In the genomic region with DNA sequence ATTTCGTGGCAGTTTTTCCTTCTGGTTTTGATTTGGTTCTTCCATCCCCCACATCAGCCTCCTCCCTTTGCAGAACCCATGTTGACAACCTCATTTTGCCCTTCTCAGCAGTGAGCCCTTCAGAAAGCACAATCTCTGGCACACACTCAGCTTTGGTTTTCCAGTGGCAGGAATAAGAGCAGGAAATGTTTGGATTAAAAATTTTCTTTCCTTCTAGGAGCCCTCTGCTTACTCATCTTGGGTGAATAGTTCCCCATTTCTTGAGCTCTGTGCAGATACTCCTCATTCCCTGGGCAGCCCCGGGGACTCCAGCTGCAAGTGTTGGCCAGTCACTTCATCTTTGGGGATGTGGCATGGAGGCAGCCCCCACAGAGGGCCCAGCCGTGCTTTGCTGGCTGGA, we compare ENCODE assay signal across 21 cellular contexts.
DNase-seq lines count a peak whose midpoint lies in the region; ATAC-seq and TF ChIP-seq lines count a peak whose summit lies in the region.
"Had no signal": no experiment of that assay in that cellular context is flagged by ENCODE, and none has a peak within 500 bp of the region (broad histone marks: within the 10 kb centered on the region; RNA-seq: fewer than 3 reads in every experiment).

No MANE protein-coding gene starts in this region.

- no peaks in the 10 kb centered on the region for H3K27me3 Mint-ChIP-seq in CD14-positive monocyte (ENCODE audit: low read depth in 3 of 3)
- H3K27me3 Mint-ChIP-seq in dendritic cell treated with granulocyte-macrophage colony-stimulating factor and Interleukin-4, amounts not matched to agents 40 ng/mL and 50 ng/mL, for 4 days = no peaks in the 10 kb centered on the region
- peaks cover 2 to 4% (median 2%) of the 10 kb centered on the region in 3 donors for H3K27me3 Mint-ChIP-seq in immature natural killer cell (ENCODE audit: low read depth in 3 of 3)
- no peaks in the 10 kb centered on the region for H3K27me3 Mint-ChIP-seq in chondrocyte (ENCODE audit: low read depth)
- H3K27me3 Mint-ChIP-seq: B cell had no signal

- intact Hi-C loops in CD14-positive monocyte (cut with micrococcal nuclease) = no loop called here
- intact Hi-C loops in dendritic cell treated with granulocyte-macrophage colony-stimulating factor and Interleukin-4, amounts not matched to agents 40 ng/mL and 50 ng/mL, for 4 days (cut with micrococcal nuclease) = no loop called here

- H3K4me3 Mint-ChIP-seq in CD14-positive monocyte (peak overlapping the region in 1 of 2 donors; percentile 40), immature natural killer cell (no peak overlapping the region), chondrocyte (ENCODE audit: unreplicated experiment) (no peak overlapping the region)
- peak overlapping the region; percentile 18 for H3K4me3 Mint-ChIP-seq in dendritic cell treated with granulocyte-macrophage colony-stimulating factor and Interleukin-4, amounts not matched to agents 40 ng/mL and 50 ng/mL, for 4 days
- H3K4me3 Mint-ChIP-seq: activated naive CD8-positive, alpha-beta T cell; B cell; neural crest cell had no signal

- H3K36me3 ChIP-seq in MG63 = no peaks in the 10 kb centered on the region
- H3K36me3 ChIP-seq: thoracic aorta had no signal

- DNase-seq in CD14-positive monocyte (ENCODE audit: low spot score) = no peak
- DNase-seq in MG63 = peak; percentile 63
- DNase-seq in renal cortical epithelial cell (ENCODE audit: low read depth) = peak; percentile 72
- no peak for DNase-seq in cerebellar cortex (ENCODE audit: low spot score)
- DNase-seq in immature natural killer cell = no peak
- no peak for DNase-seq in chondrocyte (ENCODE audit: low spot score)
- DNase-seq: activated CD4-positive, alpha-beta T cell treated with anti-CD3 and anti-CD28 coated beads for 1 hour; body of pancreas; COR-L47; cortex of kidney; GOT3; NCI-H1417 treated with DMSO at 0.1 percent for 48 hours; NCI-H82; stimulated activated CD4-positive, alpha-beta T cell treated with anti-CD3 and anti-CD28 coated beads, Interleukin-15, amount 100 ng/mL, for 24 hours; T-helper 9 cell had no signal

- H3K9me3 Mint-ChIP-seq in CD14-positive monocyte (peaks cover 0 to 3% (median 0%) of the 10 kb centered on the region in 7 donors), immature natural killer cell (no peaks in the 10 kb centered on the region), chondrocyte (ENCODE audit: low read depth) (no peaks in the 10 kb centered on the region)
- no peaks in the 10 kb centered on the region for H3K9me3 Mint-ChIP-seq in dendritic cell treated with granulocyte-macrophage colony-stimulating factor and Interleukin-4, amounts not matched to agents 40 ng/mL and 50 ng/mL, for 4 days

- no peak overlapping the region for H3K4me3 ChIP-seq in MG63
- H3K4me3 ChIP-seq: body of pancreas, thoracic aorta had no signal

- H3K4me1 Mint-ChIP-seq in CD14-positive monocyte (peaks cover 18% of the 10 kb centered on the region), immature natural killer cell (peaks cover 27 to 28% of the 10 kb centered on the region in 2 donors), chondrocyte (ENCODE audit: low read depth) (peaks cover 51% of the 10 kb centered on the region)
- peaks cover 25% of the 10 kb centered on the region for H3K4me1 Mint-ChIP-seq in dendritic cell treated with granulocyte-macrophage colony-stimulating factor and Interleukin-4, amounts not matched to agents 40 ng/mL and 50 ng/mL, for 4 days (ENCODE audit: low read depth)

- H3K9me3 ChIP-seq in MG63 = no peaks in the 10 kb centered on the region
- H3K9me3 ChIP-seq: body of pancreas, thoracic aorta had no signal

- ATAC-seq in GM21786 (IDR thresholded peaks at IDR 0.05; ENCODE audit: unreplicated experiment) = no peak
- ATAC-seq: body of pancreas had no signal

- TF ChIP-seq CTCF in CD14-positive monocyte (IDR thresholded peaks at IDR 0.05) (no peak), chondrocyte (IDR thresholded peaks at IDR 0.05) (no peak)

- H3K36me3 Mint-ChIP-seq in CD14-positive monocyte (no peaks in the 10 kb centered on the region), immature natural killer cell (peaks cover 0 to 7% (median 0%) of the 10 kb centered on the region in 3 donors), chondrocyte (ENCODE audit: low read depth) (no peaks in the 10 kb centered on the region)
- H3K36me3 Mint-ChIP-seq in dendritic cell treated with granulocyte-macrophage colony-stimulating factor and Interleukin-4, amounts not matched to agents 40 ng/mL and 50 ng/mL, for 4 days (ENCODE audit: low read depth) = no peaks in the 10 kb centered on the region

- H3K27ac Mint-ChIP-seq in CD14-positive monocyte (peak overlapping the region in 4 of 7 donors; percentile 61 to 77 (median 69)), immature natural killer cell (peak overlapping the region in 1 of 6 donors; percentile 59), chondrocyte (ENCODE audit: unreplicated experiment) (no peak overlapping the region)
- peak overlapping the region; percentile 60 for H3K27ac Mint-ChIP-seq in dendritic cell treated with granulocyte-macrophage colony-stimulating factor and Interleukin-4, amounts not matched to agents 40 ng/mL and 50 ng/mL, for 4 days
- H3K27ac Mint-ChIP-seq: activated naive CD8-positive, alpha-beta T cell; B cell had no signal

- no peaks in the 10 kb centered on the region for H3K27me3 ChIP-seq in MG63
- H3K27me3 ChIP-seq: body of pancreas had no signal

Comparison
In these comparisons a context has a peak if more than half of its experiments do, and no peak if none do; other contexts are left out.
1. DNase-seq: peak in MG63 (single experiment) and renal cortical epithelial cell (single experiment); none in CD14-positive monocyte (single experiment), cerebellar cortex (single experiment), immature natural killer cell (0 of 3) and chondrocyte (single experiment).